Comparison of ENCODE assay signal across 1 cellular context in the genomic region with DNA sequence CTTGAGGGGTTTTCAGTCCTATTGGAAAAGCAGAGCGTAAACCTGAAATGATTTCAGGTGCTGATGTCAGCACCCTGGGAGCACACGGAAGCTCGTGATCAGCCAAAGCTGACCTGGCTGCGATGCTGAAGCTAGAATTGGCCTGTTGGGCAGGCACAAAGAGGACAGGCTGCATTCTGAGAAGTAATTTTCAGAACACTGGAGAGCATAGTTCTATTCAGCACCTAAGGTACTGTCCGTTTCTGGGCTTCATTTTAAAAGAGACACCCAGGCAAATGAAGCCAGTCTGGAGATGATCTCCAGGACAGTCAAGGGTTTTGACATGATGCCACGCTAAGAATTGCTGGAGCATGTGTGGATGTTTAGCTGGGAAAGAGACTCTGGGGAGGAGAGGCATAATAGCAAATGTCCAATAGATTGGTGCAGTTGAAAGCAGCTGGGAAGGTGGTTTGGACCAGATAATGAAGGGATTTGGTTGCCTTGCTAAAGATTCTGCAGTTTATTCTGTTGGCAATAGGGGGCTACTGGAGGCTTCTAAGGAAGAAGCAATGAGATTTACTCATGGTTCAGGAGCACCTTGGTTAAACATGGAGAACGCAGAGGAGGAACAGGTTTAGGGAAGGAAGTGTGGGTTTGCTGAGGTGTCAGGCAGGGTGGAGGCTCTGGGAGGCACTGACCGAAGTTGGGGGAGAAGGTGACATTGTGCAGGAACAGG.
TF ChIP-seq lines count a peak whose summit lies in the region.

No MANE protein-coding gene starts in this region.

TF ChIP-seq in HepG2, 621 proteins besides CTCF, POLR2A, EP300 and RAD21 (continued from another document):
- TF ChIP-seq, protein P1, sequence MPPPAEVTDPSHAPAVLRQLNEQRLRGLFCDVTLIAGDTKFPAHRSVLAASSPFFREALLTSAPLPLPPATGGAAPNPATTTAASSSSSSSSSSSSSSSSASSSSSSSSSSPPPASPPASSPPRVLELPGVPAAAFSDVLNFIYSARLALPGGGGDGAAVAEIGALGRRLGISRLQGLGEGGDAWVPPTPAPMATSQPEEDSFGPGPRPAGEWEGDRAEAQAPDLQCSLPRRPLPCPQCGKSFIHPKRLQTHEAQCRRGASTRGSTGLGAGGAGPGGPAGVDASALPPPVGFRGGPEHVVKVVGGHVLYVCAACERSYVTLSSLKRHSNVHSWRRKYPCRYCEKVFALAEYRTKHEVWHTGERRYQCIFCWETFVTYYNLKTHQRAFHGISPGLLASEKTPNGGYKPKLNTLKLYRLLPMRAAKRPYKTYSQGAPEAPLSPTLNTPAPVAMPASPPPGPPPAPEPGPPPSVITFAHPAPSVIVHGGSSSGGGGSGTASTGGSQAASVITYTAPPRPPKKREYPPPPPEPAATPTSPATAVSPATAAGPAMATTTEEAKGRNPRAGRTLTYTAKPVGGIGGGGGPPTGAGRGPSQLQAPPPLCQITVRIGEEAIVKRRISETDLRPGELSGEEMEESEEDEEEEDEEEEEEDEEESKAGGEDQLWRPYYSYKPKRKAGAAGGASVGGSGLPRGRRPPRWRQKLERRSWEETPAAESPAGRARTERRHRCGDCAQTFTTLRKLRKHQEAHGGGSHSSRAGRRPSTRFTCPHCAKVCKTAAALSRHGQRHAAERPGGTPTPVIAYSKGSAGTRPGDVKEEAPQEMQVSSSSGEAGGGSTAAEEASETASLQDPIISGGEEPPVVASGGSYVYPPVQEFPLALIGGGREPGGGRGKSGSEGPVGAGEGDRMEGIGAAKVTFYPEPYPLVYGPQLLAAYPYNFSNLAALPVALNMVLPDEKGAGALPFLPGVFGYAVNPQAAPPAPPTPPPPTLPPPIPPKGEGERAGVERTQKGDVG (CRISPR knock-in tag; IDR thresholded peaks at IDR 0.05; ENCODE audit: borderline replicate concordance), result no peak
- TF ChIP-seq ZNF552 (CRISPR knock-in tag; IDR thresholded peaks at IDR 0.05; ENCODE audit: borderline replicate concordance) (no peak), KAT7 (CRISPR knock-in tag; IDR thresholded peaks at IDR 0.05; ENCODE audit: borderline replicate concordance) (no peak), NRL (CRISPR knock-in tag; IDR thresholded peaks at IDR 0.05; ENCODE audit: borderline replicate concordance) (no peak), ZNF430 (CRISPR knock-in tag; IDR thresholded peaks at IDR 0.05) (no peak), ARNT2 (CRISPR knock-in tag; IDR thresholded peaks at IDR 0.05; ENCODE audit: low read depth) (no peak), IRF2 (CRISPR knock-in tag; IDR thresholded peaks at IDR 0.05) (no peak), SALL1 (CRISPR knock-in tag; IDR thresholded peaks at IDR 0.05) (no peak), PITX1 (CRISPR knock-in tag; IDR thresholded peaks at IDR 0.05) (no peak), BHLHE40 (IDR thresholded peaks at IDR 0.05; ENCODE audit: low read length) (no peak)
- TF ChIP-seq, protein P2, sequence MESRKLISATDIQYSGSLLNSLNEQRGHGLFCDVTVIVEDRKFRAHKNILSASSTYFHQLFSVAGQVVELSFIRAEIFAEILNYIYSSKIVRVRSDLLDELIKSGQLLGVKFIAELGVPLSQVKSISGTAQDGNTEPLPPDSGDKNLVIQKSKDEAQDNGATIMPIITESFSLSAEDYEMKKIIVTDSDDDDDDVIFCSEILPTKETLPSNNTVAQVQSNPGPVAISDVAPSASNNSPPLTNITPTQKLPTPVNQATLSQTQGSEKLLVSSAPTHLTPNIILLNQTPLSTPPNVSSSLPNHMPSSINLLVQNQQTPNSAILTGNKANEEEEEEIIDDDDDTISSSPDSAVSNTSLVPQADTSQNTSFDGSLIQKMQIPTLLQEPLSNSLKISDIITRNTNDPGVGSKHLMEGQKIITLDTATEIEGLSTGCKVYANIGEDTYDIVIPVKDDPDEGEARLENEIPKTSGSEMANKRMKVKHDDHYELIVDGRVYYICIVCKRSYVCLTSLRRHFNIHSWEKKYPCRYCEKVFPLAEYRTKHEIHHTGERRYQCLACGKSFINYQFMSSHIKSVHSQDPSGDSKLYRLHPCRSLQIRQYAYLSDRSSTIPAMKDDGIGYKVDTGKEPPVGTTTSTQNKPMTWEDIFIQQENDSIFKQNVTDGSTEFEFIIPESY (CRISPR knock-in tag; IDR thresholded peaks at IDR 0.05), result no peak
TF ChIP-seq in HepG2: peak in this region for 0.
